Comparison of ENCODE assay signal across 29 cellular contexts in the genomic region with DNA sequence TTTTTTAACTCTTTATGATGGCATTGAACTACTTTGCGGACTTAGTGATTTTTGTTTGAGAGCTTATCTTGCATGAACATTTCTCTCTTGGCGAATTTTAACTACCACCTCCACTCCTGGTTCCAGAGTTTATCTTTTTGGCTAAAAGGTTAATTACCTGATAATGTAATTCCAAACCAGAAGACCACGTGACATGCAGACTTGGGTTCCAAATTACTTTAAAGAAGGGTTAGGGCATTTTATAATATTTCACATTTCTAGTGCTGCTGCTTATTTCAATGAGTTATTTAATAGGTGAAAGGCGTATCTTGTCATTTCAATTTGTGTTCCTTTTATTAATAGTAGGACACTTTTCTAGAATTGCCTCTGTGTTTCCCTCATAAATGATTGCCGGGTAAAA. TPM values are rescaled to one million over a fixed set of nuclear protein-coding genes. Genes with fewer than 3 reads are reported as not detected.
"Had no signal": no experiment of that assay in that cellular context is flagged by ENCODE, and none has a peak within 500 bp of the region (broad histone marks: within the 10 kb centered on the region; RNA-seq: fewer than 3 reads in every experiment).

No MANE protein-coding gene starts in this region.

- H3K4me1 Mint-ChIP-seq: stimulated activated effector memory CD8-positive, alpha-beta T cell treated with anti-CD3 and anti-CD28 coated beads, Interleukin-12 subunit alpha, Interleukin-12 subunit beta, amount 100 ng/mL, for 72 hours; stimulated activated memory B cell treated with anti-CD40 and anti-IgM and Interleukin-4, amounts not matched to agents 10 μg/mL and 1 μg/mL and 100 μg/mL, for 72 hours; stimulated activated naive B cell treated with anti-CD40 and anti-IgM and Interleukin-4, amounts not matched to agents 10 μg/mL and 1 μg/mL and 100 μg/mL, for 72 hours had no signal

- FAIRE-seq: urothelium cell line had no signal

- H3K9me3 ChIP-seq: testis, thoracic aorta, thyroid gland, tibial artery, transverse colon, upper lobe of left lung, upper lobe of right lung, uterus, vagina had no signal

- H3K4me3 Mint-ChIP-seq: stimulated activated effector memory CD8-positive, alpha-beta T cell treated with anti-CD3 and anti-CD28 coated beads, Interleukin-12 subunit alpha, Interleukin-12 subunit beta, amount 100 ng/mL, for 72 hours; stimulated activated memory B cell treated with anti-CD40 and anti-IgM and Interleukin-4, amounts not matched to agents 10 μg/mL and 1 μg/mL and 100 μg/mL, for 72 hours; stimulated activated naive B cell treated with anti-CD40 and anti-IgM and Interleukin-4, amounts not matched to agents 10 μg/mL and 1 μg/mL and 100 μg/mL, for 72 hours; stimulated activated naive CD8-positive, alpha-beta T cell treated with anti-CD3 and anti-CD28 coated beads, Interleukin-15, amount 100 ng/mL, for 72 hours; stimulated activated naive CD8-positive, alpha-beta T cell treated with anti-CD3 and anti-CD28 coated beads, Interleukin-15, Interleukin-2, amounts not matched to agents 100 ng/mL and 50 ng/mL, for 24 hours; type B pancreatic cell had no signal

- H3K4me1 ChIP-seq: stomach, suprapubic skin, testis, thyroid gland, tibial artery, tibial nerve, transverse colon, upper lobe of left lung, upper lobe of right lung, uterus, vagina had no signal

- H3K36me3 ChIP-seq: stomach, suprapubic skin, thoracic aorta, thyroid gland, tibial artery, tibial nerve, transverse colon, upper lobe of left lung, upper lobe of right lung, uterus, vagina had no signal

- H3K27me3 ChIP-seq: stomach, suprapubic skin, testis, thyroid gland, tibial artery, tibial nerve, upper lobe of left lung, upper lobe of right lung, uterus, vagina had no signal

- H3K27ac ChIP-seq: stomach, suprapubic skin, testis, thoracic aorta, thyroid gland, tibial artery, tibial nerve, transverse colon, upper lobe of left lung, upper lobe of right lung, uterus, vagina had no signal

- H3K27ac Mint-ChIP-seq: stimulated activated effector memory CD8-positive, alpha-beta T cell treated with anti-CD3 and anti-CD28 coated beads, Interleukin-12 subunit alpha, Interleukin-12 subunit beta, amount 100 ng/mL, for 72 hours; stimulated activated memory B cell treated with anti-CD40 and anti-IgM and Interleukin-4, amounts not matched to agents 10 μg/mL and 1 μg/mL and 100 μg/mL, for 72 hours; stimulated activated naive B cell treated with anti-CD40 and anti-IgM and Interleukin-4, amounts not matched to agents 10 μg/mL and 1 μg/mL and 100 μg/mL, for 72 hours; stimulated activated naive CD8-positive, alpha-beta T cell treated with anti-CD3 and anti-CD28 coated beads, Interleukin-15, amount 100 ng/mL, for 72 hours; stimulated activated naive CD8-positive, alpha-beta T cell treated with anti-CD3 and anti-CD28 coated beads, Interleukin-15, Interleukin-2, amounts not matched to agents 100 ng/mL and 50 ng/mL, for 24 hours; type B pancreatic cell had no signal

- H3K4me3 ChIP-seq: stomach, suprapubic skin, testis, thoracic aorta, thyroid gland, tibial artery, tibial nerve, transverse colon, upper lobe of left lung, upper lobe of right lung, uterus, vagina had no signal

- H3K27me3 Mint-ChIP-seq: type B pancreatic cell had no signal

- DNase-seq: stimulated activated CD4-positive, alpha-beta T cell treated with anti-CD3 and anti-CD28 coated beads, Interleukin-2, amount 100 ng/mL, for 48 hours; stimulated activated CD4-positive, alpha-beta T cell treated with anti-CD3 and anti-CD28 coated beads, Interleukin-4, amount 100 ng/mL, for 1 hour; stimulated activated CD4-positive, alpha-beta T cell treated with anti-CD3 and anti-CD28 coated beads, Interleukin-4, amount 100 ng/mL, for 24 hours; stimulated activated CD4-positive, alpha-beta T cell treated with anti-CD3 and anti-CD28 coated beads, Interleukin-4, amount 100 ng/mL, for 4 hours; stimulated activated CD8-positive, alpha-beta memory T cell treated with anti-CD3 and anti-CD28 coated beads, Interleukin-4, amount 100 ng/mL, for 48 hours; stimulated activated naive B cell treated with anti-CD40 and anti-IgM and Interleukin-4, amounts not matched to agents 10 μg/mL and 1 μg/mL and 100 μg/mL, for 72 hours; stimulated activated naive CD4-positive, alpha-beta T cell; stimulated activated naive CD4-positive, alpha-beta T cell treated with Interleukin-2 at 50 U/mL for 16 hours; stimulated activated naive CD8-positive, alpha-beta T cell treated with anti-CD3 and anti-CD28 coated beads, Interleukin-15, amount 100 ng/mL, for 72 hours; stimulated activated naive CD8-positive, alpha-beta T cell treated with anti-CD3 and anti-CD28 coated beads, Interleukin-15, Interleukin-2, amounts not matched to agents 100 U/mL and 50 U/mL, for 24 hours; stomach; substantia nigra; testis; thyroid gland; tibial artery; transverse colon; trophoblast cell; upper lobe of left lung; upper lobe of right lung; uterus had no signal

- ATAC-seq: stimulated activated effector memory CD8-positive, alpha-beta T cell treated with anti-CD3 and anti-CD28 coated beads, Interleukin-12 subunit alpha, Interleukin-12 subunit beta, amount 100 ng/mL, for 72 hours; stimulated activated memory B cell treated with anti-CD40 and anti-IgM and Interleukin-4, amounts not matched to agents 10 μg/mL and 1 μg/mL and 100 μg/mL, for 72 hours; stimulated activated naive B cell treated with anti-CD40 and anti-IgM and Interleukin-4, amounts not matched to agents 10 μg/mL and 1 μg/mL and 100 μg/mL, for 72 hours; stimulated activated naive CD8-positive, alpha-beta T cell treated with anti-CD3 and anti-CD28 coated beads, Interleukin-15, amount 100 ng/mL, for 72 hours; stimulated activated naive CD8-positive, alpha-beta T cell treated with anti-CD3 and anti-CD28 coated beads, Interleukin-15, Interleukin-2, amounts not matched to agents 100 U/mL and 50 U/mL, for 24 hours; upper lobe of right lung had no signal

- H3K36me3 Mint-ChIP-seq: stimulated activated effector memory CD8-positive, alpha-beta T cell treated with anti-CD3 and anti-CD28 coated beads, Interleukin-12 subunit alpha, Interleukin-12 subunit beta, amount 100 ng/mL, for 72 hours; stimulated activated memory B cell treated with anti-CD40 and anti-IgM and Interleukin-4, amounts not matched to agents 10 μg/mL and 1 μg/mL and 100 μg/mL, for 72 hours; stimulated activated naive B cell treated with anti-CD40 and anti-IgM and Interleukin-4, amounts not matched to agents 10 μg/mL and 1 μg/mL and 100 μg/mL, for 72 hours; type B pancreatic cell had no signal

- H3K9me3 Mint-ChIP-seq: stimulated activated effector memory CD8-positive, alpha-beta T cell treated with anti-CD3 and anti-CD28 coated beads, Interleukin-12 subunit alpha, Interleukin-12 subunit beta, amount 100 ng/mL, for 72 hours; stimulated activated naive CD8-positive, alpha-beta T cell treated with anti-CD3 and anti-CD28 coated beads, Interleukin-15, amount 100 ng/mL, for 72 hours; stimulated activated naive CD8-positive, alpha-beta T cell treated with anti-CD3 and anti-CD28 coated beads, Interleukin-15, Interleukin-2, amounts not matched to agents 100 ng/mL and 50 ng/mL, for 24 hours; type B pancreatic cell had no signal

RNA-seq across cellular contexts. Expression of gene TDRD12, which starts 52.0 kb away (rescaled TPM):
- total RNA-seq: thoracic aorta, upper lobe of right lung had no signal
